Comparison of ENCODE assay signal across 26 cellular contexts in genomic region chr9:117671468-117671867, GRCh38. TPM values are rescaled to one million over a fixed set of nuclear protein-coding genes. Genes with fewer than 3 reads are reported as not detected.
"Had no signal": no experiment of that assay in that cellular context is flagged by ENCODE, and none has a peak within 500 bp of the region (broad histone marks: within the 10 kb centered on the region; RNA-seq: fewer than 3 reads in every experiment).

No MANE protein-coding gene starts in this region.

- FAIRE-seq: colon had no signal

- H3K27ac ChIP-seq: adrenal gland, ascending aorta, esophagus muscularis mucosa, gastrocnemius medialis, lower lobe of right lung, psoas muscle, right atrium auricular region, thoracic aorta, vagina had no signal

- H3K4me1 ChIP-seq: adrenal gland, ascending aorta, esophagus muscularis mucosa, gastrocnemius medialis, lower lobe of right lung, psoas muscle, right atrium auricular region, vagina had no signal

- H3K27me3 ChIP-seq: adrenal gland, ascending aorta, esophagus muscularis mucosa, gastrocnemius medialis, right atrium auricular region, vagina had no signal

- H3K4me3 ChIP-seq: adrenal gland, ascending aorta, esophagus muscularis mucosa, gastrocnemius medialis, lower lobe of right lung, psoas muscle, right atrium auricular region, thoracic aorta, vagina had no signal

- H3K9me3 ChIP-seq: adrenal gland, ascending aorta, esophagus muscularis mucosa, gastrocnemius medialis, lower lobe of right lung, psoas muscle, right atrium auricular region, thoracic aorta, vagina had no signal

- DNase-seq: activated B cell treated with CpG ODN at 0.5 μM for 24 hours; activated CD4-positive, alpha-beta T cell treated with anti-CD3 and anti-CD28 coated beads for 36 hours; activated CD4-positive, alpha-beta T cell treated with anti-CD3 and anti-CD28 coated beads, Interleukin-2, amount 50 U/mL, for 4 hours; activated CD8-positive, alpha-beta memory T cell treated with anti-CD3 and anti-CD28 coated beads, Interleukin-2, amount 50 U/mL, for 48 hours; activated naive CD4-positive, alpha-beta T cell; activated T-cell treated with anti-CD3 and anti-CD28 coated beads, Interleukin-2, amount 50 U/mL, for 4 hours; adrenal gland; central memory CD4-positive, alpha-beta T cell; effector memory CD4-positive, alpha-beta T cell; gastrocnemius medialis; head of caudate nucleus; islet precursor cell; lower lobe of right lung; natural killer cell; psoas muscle; stimulated activated CD4-positive, alpha-beta T cell treated with anti-CD3 and anti-CD28 coated beads, Interleukin-4, amount 100 ng/mL, for 24 hours; stimulated activated naive CD4-positive, alpha-beta T cell treated with Interleukin-2 at 50 U/mL for 16 hours; T-helper 9 cell had no signal

- H3K36me3 ChIP-seq: adrenal gland, ascending aorta, esophagus muscularis mucosa, gastrocnemius medialis, lower lobe of right lung, right atrium auricular region, thoracic aorta, vagina had no signal

RNA-seq across cellular contexts. Expression of gene TLR4, which starts 32.7 kb away (rescaled TPM):
- total RNA-seq: activated CD4-positive, alpha-beta T cell treated with anti-CD3 and anti-CD28 coated beads for 36 hours; activated CD8-positive, alpha-beta memory T cell treated with anti-CD3 and anti-CD28 coated beads for 36 hours; activated T-helper 2 cell treated with anti-CD3 and anti-CD28 coated beads, Interferon-gamma antibody, Interleukin-2, Interleukin-4, amounts not matched to agents 10 μg/mL and 5 μg/mL and 100 μg/mL, durations not matched to agents 14 hours and 24 hours and 36 hours had no signal
